1 cellular context compared by ENCODE assay signal in the genomic region with DNA sequence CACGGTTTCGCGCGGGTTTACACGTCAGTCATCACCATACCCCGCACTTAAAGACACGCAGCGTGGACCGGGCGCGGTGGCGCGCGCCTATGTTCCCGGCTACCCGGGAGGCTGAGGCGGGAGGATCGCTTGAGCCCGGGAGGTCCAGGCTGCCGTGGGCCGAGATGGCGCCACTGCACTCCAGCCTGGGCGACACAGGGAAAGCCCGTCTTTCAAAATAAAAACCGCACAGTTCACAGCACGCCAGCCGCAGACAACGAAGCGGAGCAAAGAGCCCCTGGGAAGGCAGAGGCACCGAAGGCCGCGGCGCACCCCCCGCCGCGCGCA.
TF ChIP-seq lines count a peak whose summit lies in the region.

No MANE protein-coding gene starts in this region.

TF ChIP-seq in A549, 52 proteins besides CTCF, POLR2A, EP300 and RAD21 (continued from another document):
- TF ChIP-seq, protein P1, sequence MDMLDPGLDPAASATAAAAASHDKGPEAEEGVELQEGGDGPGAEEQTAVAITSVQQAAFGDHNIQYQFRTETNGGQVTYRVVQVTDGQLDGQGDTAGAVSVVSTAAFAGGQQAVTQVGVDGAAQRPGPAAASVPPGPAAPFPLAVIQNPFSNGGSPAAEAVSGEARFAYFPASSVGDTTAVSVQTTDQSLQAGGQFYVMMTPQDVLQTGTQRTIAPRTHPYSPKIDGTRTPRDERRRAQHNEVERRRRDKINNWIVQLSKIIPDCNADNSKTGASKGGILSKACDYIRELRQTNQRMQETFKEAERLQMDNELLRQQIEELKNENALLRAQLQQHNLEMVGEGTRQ (IDR thresholded peaks at IDR 0.05) = no peak
- no peak for TF ChIP-seq GATA3 (IDR thresholded peaks at IDR 0.05; ENCODE audit: borderline replicate concordance)
- TF ChIP-seq BHLHE40 (IDR thresholded peaks at IDR 0.05; ENCODE audit: low read depth, low read length) = no peak
- TF ChIP-seq HOXB13 (CRISPR knock-in tag; IDR thresholded peaks at IDR 0.05; ENCODE audit: low read depth) = no peak
- no peak for TF ChIP-seq CEBPB (IDR thresholded peaks at IDR 0.05)
